Comparison of ENCODE assay signal across 1 cellular context in the genomic region with DNA sequence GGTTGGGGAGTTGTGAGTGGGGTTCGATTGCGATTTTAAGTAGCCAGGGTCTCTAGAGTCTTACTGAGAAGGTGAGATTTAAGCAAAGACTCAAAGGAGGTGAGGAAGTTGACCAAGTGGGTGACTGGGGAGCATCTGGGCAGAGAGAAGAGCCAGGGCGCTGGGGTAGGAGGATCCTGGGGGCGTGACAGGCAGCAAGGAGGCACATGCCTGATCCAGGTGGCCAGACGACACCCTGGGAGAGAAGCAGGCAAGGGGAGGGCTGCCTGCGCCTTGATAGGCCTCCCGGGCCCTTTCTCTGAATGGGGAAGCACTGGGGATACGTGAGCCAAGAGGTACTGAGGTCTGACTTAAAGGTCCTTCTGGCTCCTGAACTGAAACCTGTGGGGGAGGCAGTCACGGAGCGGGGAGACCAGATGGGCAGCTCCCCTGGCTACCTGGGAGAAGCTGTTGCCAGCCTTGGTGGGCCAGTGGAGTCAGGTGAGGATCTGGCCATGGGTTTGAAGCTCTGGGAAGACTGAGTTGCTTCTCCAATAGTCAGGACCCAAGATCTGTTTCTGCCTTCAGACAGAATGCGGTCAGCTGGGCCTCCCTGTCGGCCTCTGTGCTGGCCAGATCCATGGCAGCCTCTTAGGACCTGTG.
TF ChIP-seq lines count a peak whose summit lies in the region.

No MANE protein-coding gene starts in this region.

TF ChIP-seq in WTC11, 78 proteins besides CTCF, POLR2A, EP300 and RAD21:
- TF ChIP-seq NFATC4 (CRISPR knock-in tag; IDR thresholded peaks at IDR 0.05) = no peak
- TF ChIP-seq, protein P1, sequence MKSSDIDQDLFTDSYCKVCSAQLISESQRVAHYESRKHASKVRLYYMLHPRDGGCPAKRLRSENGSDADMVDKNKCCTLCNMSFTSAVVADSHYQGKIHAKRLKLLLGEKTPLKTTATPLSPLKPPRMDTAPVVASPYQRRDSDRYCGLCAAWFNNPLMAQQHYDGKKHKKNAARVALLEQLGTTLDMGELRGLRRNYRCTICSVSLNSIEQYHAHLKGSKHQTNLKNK (CRISPR knock-in tag; IDR thresholded peaks at IDR 0.05) = no peak
- TF ChIP-seq, protein P2, sequence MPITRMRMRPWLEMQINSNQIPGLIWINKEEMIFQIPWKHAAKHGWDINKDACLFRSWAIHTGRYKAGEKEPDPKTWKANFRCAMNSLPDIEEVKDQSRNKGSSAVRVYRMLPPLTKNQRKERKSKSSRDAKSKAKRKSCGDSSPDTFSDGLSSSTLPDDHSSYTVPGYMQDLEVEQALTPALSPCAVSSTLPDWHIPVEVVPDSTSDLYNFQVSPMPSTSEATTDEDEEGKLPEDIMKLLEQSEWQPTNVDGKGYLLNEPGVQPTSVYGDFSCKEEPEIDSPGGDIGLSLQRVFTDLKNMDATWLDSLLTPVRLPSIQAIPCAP (CRISPR knock-in tag; IDR thresholded peaks at IDR 0.05) = no peak
- no peak for TF ChIP-seq IRF2 (CRISPR knock-in tag; IDR thresholded peaks at IDR 0.05; ENCODE audit: borderline replicate concordance, low read depth)
- no peak for TF ChIP-seq JAZF1 (CRISPR knock-in tag; IDR thresholded peaks at IDR 0.05)
TF ChIP-seq in WTC11: peak in this region for 0.
